In the genomic region with DNA sequence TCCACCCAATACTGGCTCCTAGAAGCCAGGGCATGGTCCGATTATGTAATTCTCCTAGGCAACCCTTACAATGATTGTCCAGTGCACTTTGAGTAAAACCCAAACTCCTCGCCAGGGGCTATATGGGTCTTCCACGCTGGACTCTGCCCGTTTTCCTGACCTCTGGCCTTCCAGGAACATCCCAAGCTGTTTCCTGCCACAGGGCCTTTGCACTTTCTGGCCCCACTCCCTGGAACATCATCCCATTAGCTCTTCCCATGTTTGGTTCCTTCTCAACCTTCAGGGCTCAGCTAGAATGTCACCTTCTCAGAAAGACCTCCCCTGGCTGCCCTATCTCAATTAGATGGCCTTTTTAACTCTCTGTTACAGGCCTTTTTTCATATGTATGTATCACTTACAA, we compare ENCODE assay signal across 23 cellular contexts.
DNase-seq lines count a peak whose midpoint lies in the region; ATAC-seq and TF ChIP-seq lines count a peak whose summit lies in the region.
"Had no signal": no experiment of that assay in that cellular context is flagged by ENCODE, and none has a peak within 500 bp of the region (broad histone marks: within the 10 kb centered on the region; RNA-seq: fewer than 3 reads in every experiment).

No MANE protein-coding gene starts in this region.

- H3K4ac ChIP-seq in neuronal stem cell (ENCODE audit: low read length): no peak overlapping the region

- H3K23ac ChIP-seq in neuronal stem cell (ENCODE audit: low read depth, low read length, poor library complexity): no peak overlapping the region

- H2BK15ac ChIP-seq in neuronal stem cell (ENCODE audit: low read length): no peak overlapping the region

- H3K4me3 Mint-ChIP-seq in activated naive CD4-positive, alpha-beta T cell treated with anti-CD3 and anti-CD28 coated beads, Interleukin-2, amount 10 ng/mL, durations not matched to agents 7 days and 5 days: no peak overlapping the region
- no peak overlapping the region for H3K4me3 Mint-ChIP-seq in activated naive CD4-positive, alpha-beta T cell treated with anti-CD3 and anti-CD28 coated beads for 36 hours
- peak overlapping the region in 1 of 5 experiments; percentile 13 for H3K4me3 Mint-ChIP-seq in brain
- H3K4me3 Mint-ChIP-seq: CD8-positive, alpha-beta T cell; GM23338 had no signal

- H3K27ac Mint-ChIP-seq in activated naive CD4-positive, alpha-beta T cell treated with anti-CD3 and anti-CD28 coated beads, Interleukin-2, amount 10 ng/mL, durations not matched to agents 7 days and 5 days: peak overlapping the region; percentile 11
- H3K27ac Mint-ChIP-seq in activated naive CD4-positive, alpha-beta T cell treated with anti-CD3 and anti-CD28 coated beads for 36 hours: no peak overlapping the region
- H3K27ac Mint-ChIP-seq in brain: peak overlapping the region in 4 of 5 experiments; percentile 67 to 97 (median 91)
- H3K27ac Mint-ChIP-seq: CD8-positive, alpha-beta T cell; GM23338 had no signal

- peak overlapping the region; percentile 78 for H2AK5ac ChIP-seq in neuronal stem cell (ENCODE audit: low read depth, low read length)

- no peak overlapping the region for H2BK5ac ChIP-seq in neuronal stem cell (ENCODE audit: low read length)

- H3K18ac ChIP-seq in neuronal stem cell (ENCODE audit: low read length): no peak overlapping the region

- H3K4me1 ChIP-seq in HEK293 (ENCODE audit: control insufficient read depth, insufficient read depth, low read length) (peaks cover 13% of the 10 kb centered on the region), neuronal stem cell (ENCODE audit: control insufficient read depth in 2 of 2, insufficient read depth in 1 of 2, low read depth in 1 of 2, low read length in 2 of 2) (peaks cover 20 to 30% of the 10 kb centered on the region in 2 donors), esophagus squamous epithelium (peaks cover 18 to 40% (median 23%) of the 10 kb centered on the region in 3 donors)
- H3K4me1 ChIP-seq: Caco-2 had no signal

- H3K27me3 ChIP-seq in neuronal stem cell (ENCODE audit: control insufficient read depth in 3 of 3, insufficient read depth in 3 of 3, low read depth in 1 of 3, low read length in 3 of 3) (no peaks in the 10 kb centered on the region), esophagus squamous epithelium (no peaks in the 10 kb centered on the region)
- H3K27me3 ChIP-seq: MG63, SJCRH30 had no signal

- H3K14ac ChIP-seq in neuronal stem cell (ENCODE audit: low read length): no peak overlapping the region

- no peak for ATAC-seq in HG02678 (IDR thresholded peaks at IDR 0.05; ENCODE audit: unreplicated experiment)
- ATAC-seq: CD8-positive, alpha-beta T cell; GM23338; PC-3; Right ventricle myocardium inferior; SK-N-SH treated with all-trans-retinoic acid at 6 μM for 48 hours had no signal

- H4K91ac ChIP-seq in neuronal stem cell (ENCODE audit: low read depth, low read length, poor library complexity): no peak overlapping the region

- WGBS in neuronal stem cell (ENCODE audit: extremely low coverage in 2 of 2, insufficient read length in 2 of 2, insufficient replicate concordance in 1 of 2), 2 donors: no CpG with 5 or more reads among the region's 4 CpGs
- WGBS in esophagus squamous epithelium, 2 donors: 89 to 92% methylated on average over 4 of the region's 4 CpGs

- H3K4me3 ChIP-seq in HEK293 (ENCODE audit: low read depth, low read length) (no peak overlapping the region), neuronal stem cell (ENCODE audit: low read length in 2 of 2) (no peak overlapping the region), esophagus squamous epithelium (no peak overlapping the region)
- H3K4me3 ChIP-seq: GM23338, MG63, SJCRH30 had no signal

- CTCF ChIA-PET in activated naive CD4-positive, alpha-beta T cell treated with anti-CD3 and anti-CD28 coated beads, Interleukin-2, amount 10 ng/mL, durations not matched to agents 7 days and 5 days (lab: Charles Lee): interaction anchor here (0.8 to 2.8 kb wide), 12 partner anchors 10 to 127 kb away, joined by 3 to 31 read pairs (median 4); no protein-coding TSS in a partner anchor
- CTCF ChIA-PET in activated naive CD4-positive, alpha-beta T cell treated with anti-CD3 and anti-CD28 coated beads for 36 hours (lab: Charles Lee): interaction anchor here (0.5 to 3.4 kb wide), 11 partner anchors 10 to 128 kb away, joined by 3 to 20 read pairs (median 6); no protein-coding TSS in a partner anchor
- CTCF ChIA-PET in HEK293 (lab: Yijun Ruan, JAX): interaction anchor here (0.6 to 1.6 kb wide), 5 partner anchors 17 to 128 kb away, joined by 3 to 6 read pairs (median 4); no protein-coding TSS in a partner anchor

- H3K4me1 Mint-ChIP-seq in activated naive CD4-positive, alpha-beta T cell treated with anti-CD3 and anti-CD28 coated beads, Interleukin-2, amount 10 ng/mL, durations not matched to agents 7 days and 5 days: peaks cover 32% of the 10 kb centered on the region
- H3K4me1 Mint-ChIP-seq in activated naive CD4-positive, alpha-beta T cell treated with anti-CD3 and anti-CD28 coated beads for 36 hours (ENCODE audit: low read depth): peaks cover 26% of the 10 kb centered on the region
- peaks cover 83% of the 10 kb centered on the region for H3K4me1 Mint-ChIP-seq in brain

- no peak for TF ChIP-seq POLR2A in esophagus squamous epithelium (IDR thresholded peaks at IDR 0.05)

- intact Hi-C loops in activated naive CD4-positive, alpha-beta T cell treated with anti-CD3 and anti-CD28 coated beads for 36 hours (cut with micrococcal nuclease): no loop called here
- intact Hi-C loops in esophagus squamous epithelium (cut with DNase I): no loop called here

- H3K27ac ChIP-seq in HEK293 (ENCODE audit: extremely low read depth, low read depth, low read length): no peak overlapping the region
- no peak overlapping the region for H3K27ac ChIP-seq in neuronal stem cell (replicated peaks; ENCODE audit: low read length)
- H3K27ac ChIP-seq in esophagus squamous epithelium: no peak overlapping the region
- H3K27ac ChIP-seq: SJCRH30 had no signal

- H2BK12ac ChIP-seq in neuronal stem cell (ENCODE audit: low read length): no peak overlapping the region

- no peaks in the 10 kb centered on the region for H3K79me1 ChIP-seq in neuronal stem cell (ENCODE audit: low read depth, low read length)

- H3K36me3 Mint-ChIP-seq in activated naive CD4-positive, alpha-beta T cell treated with anti-CD3 and anti-CD28 coated beads, Interleukin-2, amount 10 ng/mL, durations not matched to agents 7 days and 5 days: no peaks in the 10 kb centered on the region
- no peaks in the 10 kb centered on the region for H3K36me3 Mint-ChIP-seq in activated naive CD4-positive, alpha-beta T cell treated with anti-CD3 and anti-CD28 coated beads for 36 hours (ENCODE audit: low read depth)
- no peaks in the 10 kb centered on the region for H3K36me3 Mint-ChIP-seq in brain
- H3K36me3 Mint-ChIP-seq: CD8-positive, alpha-beta T cell had no signal

- H2BK120ac ChIP-seq in neuronal stem cell (ENCODE audit: low read depth, low read length): no peak overlapping the region

- no peak overlapping the region for H4K8ac ChIP-seq in neuronal stem cell (ENCODE audit: low read depth, low read length)

- no peak overlapping the region for H3K9ac ChIP-seq in neuronal stem cell (ENCODE audit: low read depth, low read length, poor library complexity)

- TF ChIP-seq CTCF in HEK293 (tag by site-specific recombination; IDR thresholded peaks at IDR 0.05): no peak
- no peak for TF ChIP-seq CTCF in brain (conservative IDR thresholded peaks at IDR 0.05)
- no peak for TF ChIP-seq CTCF in esophagus squamous epithelium (IDR thresholded peaks at IDR 0.05)

- no peak overlapping the region for H3K4me2 ChIP-seq in neuronal stem cell (ENCODE audit: insufficient read depth, low read length, poor library complexity, severe bottlenecking)
- H3K4me2 ChIP-seq: GM23338 had no signal

- POLR2A ChIA-PET in HEK293 (lab: Yijun Ruan, JAX): interaction anchor here (1.4 kb wide), 1 partner anchor 85 kb away, joined by 5 read pairs; the partner anchor contains the start of gene IRF2BPL

- no peak overlapping the region for H2AFZ ChIP-seq in neuronal stem cell (ENCODE audit: low read length)
- H2AFZ ChIP-seq: GM23338 had no signal

- H3K36me3 ChIP-seq in HEK293 (ENCODE audit: control insufficient read depth in 2 of 2, insufficient read depth in 1 of 2, low read length in 2 of 2): no peaks in the 10 kb centered on the region
- H3K36me3 ChIP-seq in neuronal stem cell (replicated peaks in 1 of 2; ENCODE audit: control insufficient read depth in 2 of 2, insufficient read depth in 2 of 2, low read length in 2 of 2): no peaks in the 10 kb centered on the region
- H3K36me3 ChIP-seq in esophagus squamous epithelium: no peaks in the 10 kb centered on the region
- H3K36me3 ChIP-seq: MG63, SJCRH30 had no signal

- peaks cover 4% of the 10 kb centered on the region for H3K27me3 Mint-ChIP-seq in activated naive CD4-positive, alpha-beta T cell treated with anti-CD3 and anti-CD28 coated beads, Interleukin-2, amount 10 ng/mL, durations not matched to agents 7 days and 5 days
- no peaks in the 10 kb centered on the region for H3K27me3 Mint-ChIP-seq in activated naive CD4-positive, alpha-beta T cell treated with anti-CD3 and anti-CD28 coated beads for 36 hours (ENCODE audit: low read depth)
- peaks cover 3% of the 10 kb centered on the region for H3K27me3 Mint-ChIP-seq in brain

- no peaks in the 10 kb centered on the region for H3K9me3 Mint-ChIP-seq in activated naive CD4-positive, alpha-beta T cell treated with anti-CD3 and anti-CD28 coated beads, Interleukin-2, amount 10 ng/mL, durations not matched to agents 7 days and 5 days
- H3K9me3 Mint-ChIP-seq in activated naive CD4-positive, alpha-beta T cell treated with anti-CD3 and anti-CD28 coated beads for 36 hours: no peaks in the 10 kb centered on the region
- H3K9me3 Mint-ChIP-seq in brain: peaks cover 0 to 7% (median 0%) of the 10 kb centered on the region in 5 experiments
- H3K9me3 Mint-ChIP-seq: CD8-positive, alpha-beta T cell; GM23338 had no signal

- H3K9me3 ChIP-seq in HEK293 (ENCODE audit: control insufficient read depth, insufficient read depth, low read depth, low read length): no peaks in the 10 kb centered on the region
- no peaks in the 10 kb centered on the region for H3K9me3 ChIP-seq in neuronal stem cell (replicated peaks in 1 of 2; ENCODE audit: control insufficient read depth in 2 of 2, insufficient read depth in 1 of 2, low read depth in 1 of 2, low read length in 2 of 2)
- no peaks in the 10 kb centered on the region for H3K9me3 ChIP-seq in esophagus squamous epithelium
- H3K9me3 ChIP-seq: Caco-2, MG63, SJCRH30 had no signal

- no peak for DNase-seq in activated naive CD4-positive, alpha-beta T cell treated with anti-CD3 and anti-CD28 coated beads, Interleukin-2, amount 10 ng/mL, durations not matched to agents 7 days and 5 days
- no peak for DNase-seq in activated naive CD4-positive, alpha-beta T cell treated with anti-CD3 and anti-CD28 coated beads for 36 hours
- DNase-seq in neuronal stem cell (ENCODE audit: low spot score): no peak
- DNase-seq in esophagus squamous epithelium (lab: John Stamatoyannopoulos, UW): no peak
- DNase-seq: C1 segment of cervical spinal cord; Caco-2; CD8-positive, alpha-beta T cell; HCEC 1CT; KG1; MG63; NCI-H2029; NCI-H446; NCI-H524 treated with DMSO at 0.1 percent for 48 hours; NCI-H82; NK-92 treated with Interleukin-12 subunit alpha and Interleukin-12 subunit beta, amount 100 ng/mL, for 24 hours; PC-3; SJCRH30 had no signal

TF ChIP-seq in HEK293, 187 proteins besides CTCF, POLR2A, EP300 and RAD21 (continues in another document):
- TF ChIP-seq ZNF623 (tag by site-specific recombination; IDR thresholded peaks at IDR 0.05): peak; percentile 91
